In genomic region chr9:34197756-34198711, GRCh38 we compare ENCODE assay signal across 12 cellular contexts. TPM values are rescaled to one million over a fixed set of nuclear protein-coding genes. Genes with fewer than 3 reads are reported as not detected.
DNase-seq lines count a peak whose midpoint lies in the region; ATAC-seq and TF ChIP-seq lines count a peak whose summit lies in the region.
"Had no signal": no experiment of that assay in that cellular context is flagged by ENCODE, and none has a peak within 500 bp of the region (broad histone marks: within the 10 kb centered on the region; RNA-seq: fewer than 3 reads in every experiment).

No MANE protein-coding gene starts in this region.

- H3K4me3 ChIP-seq in BE2C (ENCODE audit: low read depth, low read length): no peak overlapping the region
- no peak overlapping the region for H3K4me3 ChIP-seq in HEK293 (ENCODE audit: low read depth, low read length)
- H3K4me3 ChIP-seq: transverse colon had no signal

- POLR2A ChIA-PET in HEK293 (lab: Yijun Ruan, JAX): interaction anchor here (1.1 kb wide), 1 partner anchor 19 kb away, joined by 3 read pairs; the partner anchor contains the start of gene UBAP1

- H3K9me3 ChIP-seq in BE2C (no peaks in the 10 kb centered on the region), HEK293 (ENCODE audit: control insufficient read depth, insufficient read depth, low read depth, low read length) (no peaks in the 10 kb centered on the region), T-helper 17 cell (ENCODE audit: control insufficient read depth, low read length, poor library complexity, severe bottlenecking) (no peaks in the 10 kb centered on the region)
- H3K9me3 ChIP-seq: transverse colon had no signal

- peaks cover 44% of the 10 kb centered on the region for H3K4me1 Mint-ChIP-seq in T-helper 17 cell
- H3K4me1 Mint-ChIP-seq in immature natural killer cell: peaks cover 67 to 77% of the 10 kb centered on the region in 2 donors

- H3K36me3 ChIP-seq in BE2C (peaks cover 6% of the 10 kb centered on the region), HEK293 (ENCODE audit: control insufficient read depth in 2 of 2, insufficient read depth in 1 of 2, low read length in 2 of 2) (no peaks in the 10 kb centered on the region)

- H3K4me3 Mint-ChIP-seq in T-helper 17 cell: peak overlapping the region; percentile 66
- peak overlapping the region; percentile 17 to 49 (median 26) for H3K4me3 Mint-ChIP-seq in immature natural killer cell

- H3K27me3 ChIP-seq in BE2C: no peaks in the 10 kb centered on the region
- H3K27me3 ChIP-seq: transverse colon had no signal

- CTCF ChIA-PET in HEK293 (lab: Yijun Ruan, JAX): interaction anchor here (2.6 kb wide), 1 partner anchor 125 kb away, joined by 8 read pairs; no protein-coding TSS in a partner anchor

- H3K27me3 Mint-ChIP-seq in T-helper 17 cell (no peaks in the 10 kb centered on the region), immature natural killer cell (ENCODE audit: low read depth in 3 of 3) (peaks cover 0 to 6% (median 0%) of the 10 kb centered on the region in 3 donors)

- peaks cover 3% of the 10 kb centered on the region; the same call in 1 of the 2 replicates for H3K4me1 ChIP-seq in BE2C
- H3K4me1 ChIP-seq in HEK293 (ENCODE audit: control insufficient read depth, insufficient read depth, low read length): peaks cover 2% of the 10 kb centered on the region; the same call in 1 of the 2 replicates

- ATAC-seq in T-helper 17 cell: peak; percentile 20
- no peak for ATAC-seq in HG03469 (IDR thresholded peaks at IDR 0.05; ENCODE audit: unreplicated experiment)
- ATAC-seq in activated CD4-positive, CD25-positive, alpha-beta regulatory T cell treated with anti-CD3 and anti-CD28 coated beads, Interleukin-2, amount 50 U/mL, for 24 hours: no peak

- peak; percentile 33 for DNase-seq in BE2C
- no peak for DNase-seq in T-helper 17 cell
- no peak for DNase-seq in immature natural killer cell
- no peak for DNase-seq in NCI-H1930 (lab: John Stamatoyannopoulos, UW)
- DNase-seq in NCI-H1694 (lab: John Stamatoyannopoulos, UW): no peak
- DNase-seq: NCI-H524 treated with DMSO at 0.1 percent for 48 hours; stimulated activated CD4-positive, alpha-beta T cell treated with anti-CD3 and anti-CD28 coated beads, Interleukin-1b, Interleukin-23, amount 100 ng/mL, for 48 hours; transverse colon; WERI-Rb-1 had no signal

- no peak overlapping the region for H3K27ac ChIP-seq in HEK293 (ENCODE audit: extremely low read depth, low read depth, low read length)
- H3K27ac ChIP-seq: transverse colon, WERI-Rb-1 had no signal

- H3K9me3 Mint-ChIP-seq in immature natural killer cell: no peaks in the 10 kb centered on the region

- H3K36me3 Mint-ChIP-seq in T-helper 17 cell (ENCODE audit: low read depth) (peaks cover 6% of the 10 kb centered on the region), immature natural killer cell (peaks cover 4 to 12% (median 8%) of the 10 kb centered on the region in 3 donors)

- H3K27ac Mint-ChIP-seq in T-helper 17 cell (peak overlapping the region; percentile 84), immature natural killer cell (peak overlapping the region; percentile 57 to 86 (median 59))

- TF ChIP-seq CTCF in BE2C (IDR thresholded peaks at IDR 0.05; ENCODE audit: low read depth, low read length) (no peak), HEK293 (tag by site-specific recombination; IDR thresholded peaks at IDR 0.05) (no peak)

TF ChIP-seq in HEK293, 187 proteins besides CTCF, POLR2A, EP300 and RAD21:
- TF ChIP-seq ZNF449 (tag by site-specific recombination; IDR thresholded peaks at IDR 0.05) (peak; percentile 94), ZNF600 (tag by site-specific recombination; IDR thresholded peaks at IDR 0.05) (peak; percentile 45), ZBTB44 (tag by site-specific recombination; IDR thresholded peaks at IDR 0.05) (no peak)

RNA-seq across cellular contexts. Expression of gene UBAP1, which starts 19.2 kb away (rescaled TPM):
- 40.0 TPM for polyA plus RNA-seq in BE2C (2012; ENCODE audit: insufficient read depth, insufficient read length, low read depth)
- total RNA-seq in T-helper 17 cell: 10 to 100 TPM; 63.3 to 68.2 TPM
- 10 to 100 TPM; 37.8 to 44.7 (median 43.5) TPM for polyA plus RNA-seq in immature natural killer cell
